In genomic region chr11:66464916-66465315, GRCh38 we compare ENCODE assay signal across 1 cellular context.
TF ChIP-seq lines count a peak whose summit lies in the region.

No MANE protein-coding gene starts in this region.

TF ChIP-seq in GM23338, 12 proteins besides CTCF, POLR2A, EP300 and RAD21 (continued from another document):
- TF ChIP-seq ETS1 (IDR thresholded peaks at IDR 0.05) (no peak), ZNF114 (CRISPR knock-in tag; IDR thresholded peaks at IDR 0.05) (no peak), CREB1 (CRISPR knock-in tag; IDR thresholded peaks at IDR 0.05; ENCODE audit: low read depth) (no peak), EZH2phosphoT487 (IDR thresholded peaks at IDR 0.05; ENCODE audit: unreplicated experiment) (no peak), NANOG (IDR thresholded peaks at IDR 0.05; ENCODE audit: borderline replicate concordance) (no peak), EZH2 (IDR thresholded peaks at IDR 0.05; ENCODE audit: low read depth, unreplicated experiment) (no peak), ZNF331 (CRISPR knock-in tag; IDR thresholded peaks at IDR 0.05; ENCODE audit: low read depth) (no peak), JUNB (IDR thresholded peaks at IDR 0.05; ENCODE audit: unreplicated experiment) (no peak), STAT1 (IDR thresholded peaks at IDR 0.05; ENCODE audit: unreplicated experiment) (no peak), ZNF462 (CRISPR knock-in tag; IDR thresholded peaks at IDR 0.05) (no peak)
